Comparison of ENCODE assay signal across 22 cellular contexts in the genomic region with DNA sequence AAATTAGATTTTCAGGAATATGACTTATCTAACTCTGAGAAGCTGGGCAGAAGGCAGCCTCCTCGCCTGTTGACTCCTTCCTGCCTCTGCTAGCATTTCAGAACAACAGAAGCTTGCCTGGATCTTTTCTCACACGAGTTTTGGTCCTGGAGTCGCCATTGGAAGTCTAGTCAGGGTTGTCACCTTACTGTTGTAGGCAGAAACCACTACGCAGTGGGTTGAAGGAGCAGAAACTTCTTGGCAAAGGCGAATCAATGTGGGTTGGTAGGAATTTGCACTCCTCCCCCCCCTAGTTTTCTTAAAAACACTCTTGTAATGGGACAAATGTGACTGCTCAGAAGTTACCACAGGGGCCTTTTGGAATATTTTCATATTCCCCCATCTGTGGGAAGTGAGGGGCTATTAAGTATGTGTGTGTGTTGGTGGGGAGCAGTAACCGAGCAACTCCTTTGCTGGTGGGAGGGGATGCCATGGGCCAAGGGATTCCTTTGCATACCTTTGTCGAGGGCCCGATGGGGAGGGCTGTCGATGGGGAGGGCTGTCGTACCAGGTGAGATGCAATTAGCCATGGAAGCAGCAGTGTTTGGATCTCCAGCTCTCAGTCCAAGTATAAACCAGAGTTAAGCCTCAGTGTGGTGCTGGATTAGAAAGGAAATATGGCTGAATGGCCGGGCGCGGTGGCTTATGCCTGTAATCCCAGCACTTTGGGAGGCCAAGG.
DNase-seq lines count a peak whose midpoint lies in the region; ATAC-seq, FAIRE-seq and TF ChIP-seq lines count a peak whose summit lies in the region.
"Had no signal": no experiment of that assay in that cellular context is flagged by ENCODE, and none has a peak within 500 bp of the region (broad histone marks: within the 10 kb centered on the region; RNA-seq: fewer than 3 reads in every experiment).

No MANE protein-coding gene starts in this region.

- POLR2A ChIA-PET in activated CD8-positive, alpha-beta T cell treated with anti-CD3 and anti-CD28 coated beads, Interleukin-2, amount 10 ng/mL, durations not matched to agents 7 days and 5 days (lab: Charles Lee) = no interaction called here

- H2AFZ ChIP-seq in GM23338 (no peak overlapping the region), astrocyte (ENCODE audit: low read depth, low read length) (peak overlapping the region; percentile 51), osteoblast (ENCODE audit: low read length) (no peak overlapping the region)

- H4K20me1 ChIP-seq in GM23338 (replicated peaks; ENCODE audit: insufficient read depth) (no peaks in the 10 kb centered on the region; the same call in 1 of the 2 replicates), astrocyte (ENCODE audit: insufficient read depth, low read length) (no peaks in the 10 kb centered on the region), osteoblast (ENCODE audit: insufficient read depth, low read length) (peaks cover 4% of the 10 kb centered on the region)

- H3K27me3 ChIP-seq in GM23338 (ENCODE audit: insufficient read depth) (no peaks in the 10 kb centered on the region), astrocyte (ENCODE audit: insufficient read depth, low read length) (no peaks in the 10 kb centered on the region), iPS-15b (ENCODE audit: control insufficient read depth, insufficient read depth, low read length) (no peaks in the 10 kb centered on the region), osteoblast (ENCODE audit: insufficient read depth, low read length) (no peaks in the 10 kb centered on the region)
- H3K27me3 ChIP-seq: BLaER1, right atrium auricular region had no signal

- H3K27ac Mint-ChIP-seq in GM23338 (peak overlapping the region; percentile 93), astrocyte (ENCODE audit: unreplicated experiment) (peak overlapping the region; percentile 77)
- H3K27ac Mint-ChIP-seq in activated CD8-positive, alpha-beta T cell treated with anti-CD3 and anti-CD28 coated beads, Interleukin-2, amount 10 ng/mL, durations not matched to agents 7 days and 5 days = no peak overlapping the region
- H3K27ac Mint-ChIP-seq: activated naive CD4-positive, alpha-beta T cell treated with anti-CD3 and anti-CD28 coated beads for 36 hours; activated T-cell treated with anti-CD3 and anti-CD28 coated beads, Interleukin-2, amount 50 U/mL, for 24 hours had no signal

- H3K4me3 Mint-ChIP-seq in GM23338 = peak overlapping the region; percentile 59
- peak overlapping the region; percentile 17 for H3K4me3 Mint-ChIP-seq in astrocyte (ENCODE audit: unreplicated experiment)
- no peak overlapping the region for H3K4me3 Mint-ChIP-seq in activated CD8-positive, alpha-beta T cell treated with anti-CD3 and anti-CD28 coated beads, Interleukin-2, amount 10 ng/mL, durations not matched to agents 7 days and 5 days
- H3K4me3 Mint-ChIP-seq: activated naive CD4-positive, alpha-beta T cell treated with anti-CD3 and anti-CD28 coated beads for 36 hours; activated T-cell treated with anti-CD3 and anti-CD28 coated beads, Interleukin-2, amount 50 U/mL, for 24 hours had no signal

- no peak for TF ChIP-seq CTCF in GM23338 (conservative IDR thresholded peaks at IDR 0.05; ENCODE audit: low read depth in 2 of 2)
- no peak for TF ChIP-seq CTCF in astrocyte (IDR thresholded peaks at IDR 0.05; ENCODE audit: insufficient read depth, low read depth, low read length)
- TF ChIP-seq CTCF in osteoblast (IDR thresholded peaks at IDR 0.05; ENCODE audit: extremely low read depth, low read depth, low read length) = no peak

- peaks cover 70% of the 10 kb centered on the region for H3K4me1 Mint-ChIP-seq in GM23338
- H3K4me1 Mint-ChIP-seq in astrocyte (ENCODE audit: low read depth, unreplicated experiment) = peaks cover 72% of the 10 kb centered on the region
- H3K4me1 Mint-ChIP-seq in activated CD8-positive, alpha-beta T cell treated with anti-CD3 and anti-CD28 coated beads, Interleukin-2, amount 10 ng/mL, durations not matched to agents 7 days and 5 days (ENCODE audit: low read depth) = no peaks in the 10 kb centered on the region

- H3K9me3 Mint-ChIP-seq in GM23338 (no peaks in the 10 kb centered on the region; the same call in 1 of the 3 replicates), astrocyte (ENCODE audit: unreplicated experiment) (no peaks in the 10 kb centered on the region)
- H3K9me3 Mint-ChIP-seq in activated CD8-positive, alpha-beta T cell treated with anti-CD3 and anti-CD28 coated beads, Interleukin-2, amount 10 ng/mL, durations not matched to agents 7 days and 5 days (ENCODE audit: insufficient read depth) = no peaks in the 10 kb centered on the region
- H3K9me3 Mint-ChIP-seq: activated naive CD4-positive, alpha-beta T cell treated with anti-CD3 and anti-CD28 coated beads for 36 hours; activated T-cell treated with anti-CD3 and anti-CD28 coated beads, Interleukin-2, amount 50 U/mL, for 24 hours had no signal

- FAIRE-seq in astrocyte (lab: Jason Lieb, UNC) = no peak
- FAIRE-seq: GM12878, RCC 7860 had no signal

- peaks cover 9% of the 10 kb centered on the region for H3K36me3 Mint-ChIP-seq in GM23338 (ENCODE audit: low read depth)
- H3K36me3 Mint-ChIP-seq in astrocyte (ENCODE audit: low read depth, unreplicated experiment) = no peaks in the 10 kb centered on the region
- H3K36me3 Mint-ChIP-seq in activated CD8-positive, alpha-beta T cell treated with anti-CD3 and anti-CD28 coated beads, Interleukin-2, amount 10 ng/mL, durations not matched to agents 7 days and 5 days (ENCODE audit: low read depth) = no peaks in the 10 kb centered on the region

- no peak overlapping the region for H3K9ac ChIP-seq in astrocyte (ENCODE audit: low read length)
- peak overlapping the region; percentile 4 for H3K9ac ChIP-seq in iPS-15b (ENCODE audit: low read depth, low read length)
- H3K9ac ChIP-seq: BLaER1 had no signal

- CTCF ChIA-PET in activated CD8-positive, alpha-beta T cell treated with anti-CD3 and anti-CD28 coated beads, Interleukin-2, amount 10 ng/mL, durations not matched to agents 7 days and 5 days (lab: Charles Lee) = no interaction called here

- H3K4me1 ChIP-seq in GM23338 (ENCODE audit: insufficient read depth) (peaks cover 64% of the 10 kb centered on the region), astrocyte (ENCODE audit: insufficient read depth, low read length) (peaks cover 20% of the 10 kb centered on the region), iPS-15b (ENCODE audit: control insufficient read depth, insufficient read depth, low read length) (peaks cover 41% of the 10 kb centered on the region), osteoblast (ENCODE audit: insufficient read depth, low read length) (no peaks in the 10 kb centered on the region)
- H3K4me1 ChIP-seq: right atrium auricular region had no signal

- H3K9me2 ChIP-seq in GM23338 (ENCODE audit: insufficient read depth) = peaks cover 7% of the 10 kb centered on the region; the same call in 1 of the 2 replicates

- peak; percentile 75 for ATAC-seq in GM23338
- ATAC-seq in activated CD8-positive, alpha-beta T cell treated with anti-CD3 and anti-CD28 coated beads, Interleukin-2, amount 10 ng/mL, durations not matched to agents 7 days and 5 days = no peak
- no peak for ATAC-seq in HG02610 (IDR thresholded peaks at IDR 0.05; ENCODE audit: unreplicated experiment)
- no peak for ATAC-seq in GM21717 (IDR thresholded peaks at IDR 0.05; ENCODE audit: unreplicated experiment)
- ATAC-seq: GM12878 had no signal

- H3K79me2 ChIP-seq in GM23338 (replicated peaks; ENCODE audit: insufficient read depth) (peaks cover 82% of the 10 kb centered on the region), astrocyte (ENCODE audit: insufficient read depth, low read length) (peaks cover 43% of the 10 kb centered on the region), osteoblast (ENCODE audit: insufficient read depth, low read length) (peaks cover 41% of the 10 kb centered on the region)

- DNase-seq in GM23338 (ENCODE audit: low spot score) (peak; percentile 75), astrocyte (ENCODE audit: low read depth) (peak; percentile 61), osteoblast (ENCODE audit: insufficient read length, low spot score, missing footprints) (peak; percentile 36), NCI-H187 treated with DMSO at 0.1 percent for 48 hours (lab: John Stamatoyannopoulos, UW) (no peak)
- DNase-seq in activated CD8-positive, alpha-beta T cell treated with anti-CD3 and anti-CD28 coated beads, Interleukin-2, amount 10 ng/mL, durations not matched to agents 7 days and 5 days = no peak
- DNase-seq: activated naive CD4-positive, alpha-beta T cell treated with anti-CD3 and anti-CD28 coated beads for 36 hours; activated T-cell treated with anti-CD3 and anti-CD28 coated beads, Interleukin-2, amount 50 U/mL, for 24 hours; GF-D8; GOT3; Karpas-422; NCI-H1048; NCI-H2029; NK-92 treated with Interleukin-12 subunit alpha and Interleukin-12 subunit beta, amount 100 ng/mL, for 24 hours; stimulated activated CD4-positive, alpha-beta T cell treated with anti-CD3 and anti-CD28 coated beads, Interleukin-15, amount 100 ng/mL, for 24 hours; T-helper 9 cell had no signal

- H3K36me3 ChIP-seq in GM23338 (ENCODE audit: insufficient read depth) = no peaks in the 10 kb centered on the region
- no peaks in the 10 kb centered on the region for H3K36me3 ChIP-seq in astrocyte (ENCODE audit: insufficient read depth, low read length)
- H3K36me3 ChIP-seq in iPS-15b (ENCODE audit: control insufficient read depth, insufficient read depth, low read length) = no peaks in the 10 kb centered on the region
- no peaks in the 10 kb centered on the region for H3K36me3 ChIP-seq in osteoblast (ENCODE audit: insufficient read depth, low read length)
- H3K36me3 ChIP-seq: right atrium auricular region had no signal

- H3F3A ChIP-seq in GM23338 (replicated peaks; ENCODE audit: low read depth) = peaks cover 5% of the 10 kb centered on the region; the same call in 1 of the 2 replicates

- peaks cover 2% of the 10 kb centered on the region for H3K27me3 Mint-ChIP-seq in GM23338 (ENCODE audit: insufficient read depth, low read depth, poor library complexity)
- no peaks in the 10 kb centered on the region for H3K27me3 Mint-ChIP-seq in astrocyte (ENCODE audit: low read depth, unreplicated experiment)
- peaks cover 11% of the 10 kb centered on the region for H3K27me3 Mint-ChIP-seq in activated CD8-positive, alpha-beta T cell treated with anti-CD3 and anti-CD28 coated beads, Interleukin-2, amount 10 ng/mL, durations not matched to agents 7 days and 5 days (ENCODE audit: low read depth)

- H3K9me3 ChIP-seq in astrocyte (ENCODE audit: insufficient read depth, low read depth, low read length) = no peaks in the 10 kb centered on the region
- H3K9me3 ChIP-seq in iPS-15b (ENCODE audit: control insufficient read depth, insufficient read depth, low read length) = no peaks in the 10 kb centered on the region
- no peaks in the 10 kb centered on the region for H3K9me3 ChIP-seq in osteoblast (ENCODE audit: low read depth, low read length)
- H3K9me3 ChIP-seq: right atrium auricular region had no signal

- H3K4me2 ChIP-seq in GM23338 (peak overlapping the region; percentile 44), astrocyte (ENCODE audit: low read length) (peak overlapping the region; percentile 39), osteoblast (ENCODE audit: insufficient read depth, low read length) (no peak overlapping the region)
- H3K4me2 ChIP-seq: BLaER1 had no signal

- H3K4me3 ChIP-seq in GM23338 (peak overlapping the region; percentile 18), astrocyte (ENCODE audit: insufficient read depth, low read depth, low read length) (no peak overlapping the region), iPS-15b (ENCODE audit: low read depth, low read length) (peak overlapping the region; percentile 16), osteoblast (ENCODE audit: insufficient read depth, low read length) (no peak overlapping the region)
- H3K4me3 ChIP-seq: BLaER1, GM12878, right atrium auricular region had no signal

- peak overlapping the region; percentile 96 for H3K27ac ChIP-seq in GM23338 (ENCODE audit: low read depth)
- H3K27ac ChIP-seq in astrocyte (ENCODE audit: low read depth, low read length) = no peak overlapping the region
- H3K27ac ChIP-seq in osteoblast (ENCODE audit: low read depth, low read length) = no peak overlapping the region
- H3K27ac ChIP-seq: BLaER1, right atrium auricular region had no signal

Comparison
In these comparisons a context has a peak if more than half of its experiments do, and no peak if none do; other contexts are left out.
1. DNase-seq: peak in GM23338 (single experiment), astrocyte (single experiment) and osteoblast (single experiment); none in activated CD8-positive, alpha-beta T cell treated with anti-CD3 and anti-CD28 coated beads, Interleukin-2, amount 10 ng/mL, durations not matched to agents 7 days and 5 days (single experiment) and NCI-H187 treated with DMSO at 0.1 percent for 48 hours (single experiment).
2. H3K4me3 ChIP-seq: peak in GM23338 (single experiment) and iPS-15b (single experiment); none in astrocyte (single experiment) and osteoblast (single experiment).